ENCODE assay signal across 7 cellular contexts in genomic region chr6:10989587-10989986, GRCh38. TPM values are rescaled to one million over a fixed set of nuclear protein-coding genes. Genes with fewer than 3 reads are reported as not detected.
"Had no signal": no experiment of that assay in that cellular context is flagged by ENCODE, and none has a peak within 500 bp of the region (broad histone marks: within the 10 kb centered on the region; RNA-seq: fewer than 3 reads in every experiment).

No MANE protein-coding gene starts in this region.

- DNase-seq: IMR-90, KBM-7 had no signal

- H3K27ac ChIP-seq: HL-60 had no signal

- H3K27ac Mint-ChIP-seq: IgD-negative memory B cell had no signal

- H3K4me3 Mint-ChIP-seq: IgD-negative memory B cell had no signal

- H3K4me1 Mint-ChIP-seq: IgD-negative memory B cell had no signal

- H3K4me3 ChIP-seq: K562 had no signal

- H3K36me3 Mint-ChIP-seq: IgD-negative memory B cell had no signal

- ATAC-seq: HepG2 had no signal

RNA-seq across cellular contexts. Expression of gene ELOVL2, which starts 54.5 kb away (rescaled TPM):
- total RNA-seq: HT-29 had no signal
